In genomic region chr12:3882896-3883564, GRCh38 we compare ENCODE assay signal across 9 cellular contexts. TPM values are rescaled to one million over a fixed set of nuclear protein-coding genes. Genes with fewer than 3 reads are reported as not detected.
DNase-seq lines count a peak whose midpoint lies in the region; ATAC-seq, FAIRE-seq and TF ChIP-seq lines count a peak whose summit lies in the region.
"Had no signal": no experiment of that assay in that cellular context is flagged by ENCODE, and none has a peak within 500 bp of the region (broad histone marks: within the 10 kb centered on the region; RNA-seq: fewer than 3 reads in every experiment).

No MANE protein-coding gene starts in this region.

- WGBS in small intestine, 3 donors, result 28 to 47% (median 33%) methylated on average over 7 of the region's 7 CpGs

- no peak overlapping the region for H3K4me3 ChIP-seq in epithelial cell of esophagus (ENCODE audit: low read length)
- H3K4me3 ChIP-seq in small intestine (ENCODE audit: low read depth in 1 of 2, low read length in 2 of 2), result no peak overlapping the region
- H3K4me3 ChIP-seq: lung had no signal

- peak; percentile 49 for TF ChIP-seq CTCF in epithelial cell of esophagus (IDR thresholded peaks at IDR 0.05; ENCODE audit: insufficient read depth, low read depth, low read length, missing control alignments)

- H3K36me3 Mint-ChIP-seq in activated T-cell treated with anti-CD3 and anti-CD28 coated beads, Interleukin-2, amount 50 U/mL, for 4 hours (ENCODE audit: insufficient read depth), result no peaks in the 10 kb centered on the region

- FAIRE-seq in small intestine (lab: Jason Lieb, UNC), result no peak

- H3K9me3 ChIP-seq in small intestine (ENCODE audit: control insufficient read depth, low read depth), result no peaks in the 10 kb centered on the region

- H3K4me1 Mint-ChIP-seq in activated T-cell treated with anti-CD3 and anti-CD28 coated beads, Interleukin-2, amount 50 U/mL, for 4 hours (ENCODE audit: low read depth), result peaks cover 22% of the 10 kb centered on the region

- no peak overlapping the region for H3K4me3 Mint-ChIP-seq in activated T-cell treated with anti-CD3 and anti-CD28 coated beads, Interleukin-2, amount 50 U/mL, for 4 hours

- ATAC-seq in activated T-cell treated with anti-CD3 and anti-CD28 coated beads, Interleukin-2, amount 50 U/mL, for 4 hours, result peak; percentile 65 to 74
- ATAC-seq in GM21786 (IDR thresholded peaks at IDR 0.05; ENCODE audit: unreplicated experiment), result no peak

- no peaks in the 10 kb centered on the region for H3K36me3 ChIP-seq in small intestine (ENCODE audit: control insufficient read depth in 2 of 2, insufficient read depth in 2 of 2, low read length in 2 of 2)

- peaks cover 5% of the 10 kb centered on the region for H3K27me3 Mint-ChIP-seq in activated T-cell treated with anti-CD3 and anti-CD28 coated beads, Interleukin-2, amount 50 U/mL, for 4 hours (ENCODE audit: low read depth)

- no peak overlapping the region for H3K27ac ChIP-seq in small intestine (ENCODE audit: low read depth in 1 of 2, low read length in 1 of 2)

- H3K9me3 Mint-ChIP-seq in activated T-cell treated with anti-CD3 and anti-CD28 coated beads, Interleukin-2, amount 50 U/mL, for 4 hours, result no peaks in the 10 kb centered on the region

- H3K27me3 ChIP-seq in small intestine (ENCODE audit: control insufficient read depth in 2 of 2, insufficient read depth in 2 of 2, low read length in 2 of 2), result no peaks in the 10 kb centered on the region

- DNase-seq in activated T-cell treated with anti-CD3 and anti-CD28 coated beads, Interleukin-2, amount 50 U/mL, for 4 hours, result no peak
- DNase-seq in activated T-cell treated with anti-CD3 and anti-CD28 coated beads, Interleukin-2, amount 50 U/mL, for 1 hour, result no peak
- DNase-seq in NAMALWA (ENCODE audit: low spot score), result peak; percentile 62
- DNase-seq in epithelial cell of esophagus (ENCODE audit: low read depth), result peak; percentile 54
- peak; percentile 37 for DNase-seq in small intestine
- DNase-seq in stimulated activated CD8-positive, alpha-beta memory T cell treated with anti-CD3 and anti-CD28 coated beads, Interleukin-4, amount 100 ng/mL, for 48 hours, result no peak
- DNase-seq in activated T-cell treated with anti-CD3 and anti-CD28 coated beads, Interleukin-2, amount 50 U/mL, for 48 hours, result no peak

- H3K4me1 ChIP-seq in small intestine (ENCODE audit: control insufficient read depth in 2 of 2, insufficient read depth in 1 of 2, low read depth in 1 of 2, low read length in 1 of 2), result no peaks in the 10 kb centered on the region

RNA-seq across cellular contexts. Expression of gene PARP11, which starts 9.8 kb away (rescaled TPM):
- total RNA-seq in activated T-cell treated with anti-CD3 and anti-CD28 coated beads, Interleukin-2, amount 50 U/mL, for 4 hours, result 10 to 100 TPM in 1 of 3 donors, 1 to 10 TPM in 2; 8.3 to 12.5 (median 9.0) TPM
- 1 to 10 TPM; 1.3 to 4.6 (median 3.9) TPM for polyA plus RNA-seq in small intestine

Comparison
In these comparisons a context has a peak if more than half of its experiments do, and no peak if none do; other contexts are left out.
1. DNase-seq: peak in NAMALWA (single experiment), epithelial cell of esophagus (single experiment) and small intestine (single experiment); none in activated T-cell treated with anti-CD3 and anti-CD28 coated beads, Interleukin-2, amount 50 U/mL, for 4 hours (single experiment), activated T-cell treated with anti-CD3 and anti-CD28 coated beads, Interleukin-2, amount 50 U/mL, for 1 hour (single experiment), stimulated activated CD8-positive, alpha-beta memory T cell treated with anti-CD3 and anti-CD28 coated beads, Interleukin-4, amount 100 ng/mL, for 48 hours (single experiment) and activated T-cell treated with anti-CD3 and anti-CD28 coated beads, Interleukin-2, amount 50 U/mL, for 48 hours (0 of 2).